6 cellular contexts compared by ENCODE assay signal in genomic region chr22:26907366-26907765, GRCh38.
"Had no signal": no experiment of that assay in that cellular context is flagged by ENCODE, and none has a peak within 500 bp of the region (broad histone marks: within the 10 kb centered on the region; RNA-seq: fewer than 3 reads in every experiment).

No MANE protein-coding gene starts in this region.

- FAIRE-seq: H1, H54, HepG2 had no signal

- DNase-seq: H9, HCEC 1CT, KBM-7 had no signal
